In genomic region chr6:121666809-121667208, GRCh38 we compare ENCODE assay signal across 10 cellular contexts.
DNase-seq lines count a peak whose midpoint lies in the region; ATAC-seq and TF ChIP-seq lines count a peak whose summit lies in the region.
"Had no signal": no experiment of that assay in that cellular context is flagged by ENCODE, and none has a peak within 500 bp of the region (broad histone marks: within the 10 kb centered on the region; RNA-seq: fewer than 3 reads in every experiment).

No MANE protein-coding gene starts in this region.

- no peaks in the 10 kb centered on the region for H4K20me1 ChIP-seq in GM23338 (replicated peaks; ENCODE audit: insufficient read depth)

- H3K9me2 ChIP-seq in GM23338 (ENCODE audit: insufficient read depth), result no peaks in the 10 kb centered on the region

- no peaks in the 10 kb centered on the region for H3K4me1 Mint-ChIP-seq in GM23338

- H3K4me3 Mint-ChIP-seq in GM23338, result no peak overlapping the region
- H3K4me3 Mint-ChIP-seq: brain had no signal

- no peaks in the 10 kb centered on the region for H3K27me3 Mint-ChIP-seq in GM23338 (ENCODE audit: insufficient read depth, low read depth, poor library complexity)
- H3K27me3 Mint-ChIP-seq: brain had no signal

- no peak for TF ChIP-seq POLR2A in gastrocnemius medialis (IDR thresholded peaks at IDR 0.05)

- H2AFZ ChIP-seq in GM23338, result peak overlapping the region; percentile 72; the same call in 1 of the 2 replicates

- H3K79me2 ChIP-seq in GM23338 (replicated peaks; ENCODE audit: insufficient read depth), result no peaks in the 10 kb centered on the region

- H3F3A ChIP-seq in GM23338 (replicated peaks; ENCODE audit: low read depth), result no peaks in the 10 kb centered on the region

- H3K9me3 ChIP-seq in gastrocnemius medialis, result no peaks in the 10 kb centered on the region

- H3K4me2 ChIP-seq in GM23338, result no peak overlapping the region

- no peaks in the 10 kb centered on the region for H3K9me3 Mint-ChIP-seq in GM23338

- no peaks in the 10 kb centered on the region for H3K36me3 Mint-ChIP-seq in GM23338 (ENCODE audit: low read depth)
- H3K36me3 Mint-ChIP-seq: brain had no signal

- no peak for ATAC-seq in GM23338
- peak; percentile 69 to 87 for ATAC-seq in gastrocnemius medialis

- H3K27me3 ChIP-seq in GM23338 (ENCODE audit: insufficient read depth), result no peaks in the 10 kb centered on the region
- H3K27me3 ChIP-seq in gastrocnemius medialis, result no peaks in the 10 kb centered on the region

- H3K27ac Mint-ChIP-seq in GM23338, result no peak overlapping the region
- H3K27ac Mint-ChIP-seq: brain had no signal

- in situ Hi-C loops in gastrocnemius medialis (cut with MboI; ENCODE audit: low sequenced_read_pairs in 4 of 4), result no loop called here

- H3K4me1 ChIP-seq in GM23338 (ENCODE audit: insufficient read depth) (no peaks in the 10 kb centered on the region), gastrocnemius medialis (no peaks in the 10 kb centered on the region)

- no peak overlapping the region for H3K27ac ChIP-seq in GM23338 (ENCODE audit: low read depth)
- H3K27ac ChIP-seq in gastrocnemius medialis, result peak overlapping the region; percentile 14 to 57 (median 49)

- H3K36me3 ChIP-seq in GM23338 (ENCODE audit: insufficient read depth), result no peaks in the 10 kb centered on the region
- H3K36me3 ChIP-seq in gastrocnemius medialis, result no peaks in the 10 kb centered on the region

- no peak for TF ChIP-seq CTCF in GM23338 (conservative IDR thresholded peaks at IDR 0.05; ENCODE audit: low read depth in 2 of 2)
- TF ChIP-seq CTCF in fibroblast of mammary gland (conservative IDR thresholded peaks at IDR 0.05; ENCODE audit: control insufficient read depth, insufficient read depth, low read depth, low read length), result no peak
- TF ChIP-seq CTCF in gastrocnemius medialis (IDR thresholded peaks at IDR 0.05 in 4 of 5, conservative IDR thresholded peaks at IDR 0.05 in 1 of 5), result no peak

- DNase-seq in GM23338 (ENCODE audit: low spot score), result no peak
- DNase-seq in RKO (ENCODE audit: low spot score), result peak; percentile 80
- DNase-seq in fibroblast of mammary gland (ENCODE audit: low read depth), result peak; percentile 91
- DNase-seq in gastrocnemius medialis, result no peak
- no peak for DNase-seq in NCI-H1930 (lab: John Stamatoyannopoulos, UW)
- DNase-seq in SKM-1 treated with dmso at 0.1 percent for 144 hours (lab: John Stamatoyannopoulos, UW; ENCODE audit: unreplicated experiment), result no peak
- no peak for DNase-seq in NCI-H128 (lab: John Stamatoyannopoulos, UW; ENCODE audit: unreplicated experiment)
- DNase-seq in HuH-7.5 (ENCODE audit: low spot score), result no peak
- DNase-seq: T-helper 9 cell had no signal

- intact Hi-C loops in gastrocnemius medialis (cut with DNase I; ENCODE audit: low total_unique reads), result no loop called here

- H3K4me3 ChIP-seq in GM23338, result no peak overlapping the region
- no peak overlapping the region for H3K4me3 ChIP-seq in fibroblast of mammary gland (ENCODE audit: control insufficient read depth, low read depth, low read length)
- no peak overlapping the region for H3K4me3 ChIP-seq in gastrocnemius medialis

TF ChIP-seq in GM23338, 12 proteins besides CTCF, POLR2A, EP300 and RAD21 (continues in another document):
- TF ChIP-seq CREB1 (CRISPR knock-in tag; IDR thresholded peaks at IDR 0.05; ENCODE audit: low read depth) (no peak), ZNF462 (CRISPR knock-in tag; IDR thresholded peaks at IDR 0.05) (no peak), REST (IDR thresholded peaks at IDR 0.05; ENCODE audit: unreplicated experiment) (no peak), EZH2phosphoT487 (IDR thresholded peaks at IDR 0.05; ENCODE audit: unreplicated experiment) (no peak), EZH2 (IDR thresholded peaks at IDR 0.05; ENCODE audit: low read depth, unreplicated experiment) (no peak), NANOG (IDR thresholded peaks at IDR 0.05; ENCODE audit: borderline replicate concordance) (no peak), STAT1 (IDR thresholded peaks at IDR 0.05; ENCODE audit: unreplicated experiment) (no peak)

Comparison
In these comparisons a context has a peak if more than half of its experiments do, and no peak if none do; other contexts are left out.
1. DNase-seq: peak in RKO (single experiment) and fibroblast of mammary gland (single experiment); none in GM23338 (single experiment), gastrocnemius medialis (0 of 2), NCI-H1930 (0 of 2), SKM-1 treated with dmso at 0.1 percent for 144 hours (single experiment), NCI-H128 (single experiment) and HuH-7.5 (single experiment).